Comparison of ENCODE assay signal across 1 cellular context in the genomic region with DNA sequence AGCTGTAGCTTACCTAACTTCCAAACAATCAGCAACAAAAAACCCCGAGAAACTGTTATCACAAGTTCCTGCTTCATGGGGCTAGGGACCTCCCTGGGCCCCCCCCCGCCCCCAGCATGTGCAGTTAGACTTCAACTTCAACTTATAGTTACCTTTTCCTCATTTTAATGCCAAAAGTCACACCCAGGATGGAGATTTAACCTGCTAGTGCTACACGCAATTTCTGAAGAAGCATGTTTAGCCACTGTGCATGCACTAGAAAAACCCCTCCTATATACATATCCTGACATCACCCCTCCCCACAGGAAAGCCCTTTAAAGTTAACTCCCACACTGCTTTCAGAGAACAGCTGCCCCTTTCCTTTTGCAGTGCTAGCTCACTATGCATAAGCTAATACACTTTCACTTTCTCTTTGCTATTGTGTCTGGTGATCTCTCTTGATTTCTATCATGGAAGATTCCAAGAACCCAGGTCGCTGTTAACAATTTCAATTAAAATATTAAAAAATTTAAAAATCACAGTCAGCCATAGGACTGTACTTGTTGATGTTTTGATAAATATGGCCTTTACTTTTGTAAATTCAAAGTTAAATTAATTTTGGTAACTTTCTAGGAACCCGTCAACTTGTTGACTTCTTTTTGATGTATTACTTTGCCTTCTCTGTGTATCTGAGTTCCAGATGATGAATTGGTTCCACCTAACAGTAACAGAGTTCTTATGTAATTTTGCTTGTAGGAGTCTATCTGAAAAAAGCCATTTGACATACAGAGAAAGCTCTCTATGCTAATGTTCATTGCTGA.
A peak's percentile ranks its signal among the peaks of the same experiment; 100 is the strongest.
TF ChIP-seq lines count a peak whose summit lies in the region.

No MANE protein-coding gene starts in this region.

TF ChIP-seq in K562, 482 proteins besides CTCF, POLR2A, EP300 and RAD21 (continued from another document and continues in another):
- TF ChIP-seq TRIM25 (IDR thresholded peaks at IDR 0.05; ENCODE audit: borderline replicate concordance) (no peak), TCF7L2 (IDR thresholded peaks at IDR 0.05; ENCODE audit: low read depth, low read length) (no peak), EHMT2 (IDR thresholded peaks at IDR 0.05) (no peak), EWSR1 (IDR thresholded peaks at IDR 0.05; ENCODE audit: borderline replicate concordance, low read depth, partially characterized antibody) (no peak), ATF7 (IDR thresholded peaks at IDR 0.05) (peak; percentile 51; the same call in 1 of the 2 replicates), ARID1B (IDR thresholded peaks at IDR 0.05) (0 out of 2 replicates have a peak, but pooled peaks have one; percentile 17), CREB3L1 (IDR thresholded peaks at IDR 0.05; ENCODE audit: borderline replicate concordance, low read depth) (no peak), ATF1 (CRISPR knock-in tag; IDR thresholded peaks at IDR 0.05) (no peak), ATF1 (tag; IDR thresholded peaks at IDR 0.05) (0 out of 2 replicates have a peak, but pooled peaks have one; percentile 17), ETV1 (tag; conservative IDR thresholded peaks at IDR 0.05; ENCODE audit: low read depth) (no peak), BHLHE40 (IDR thresholded peaks at IDR 0.05; ENCODE audit: low read length) (no peak), ZNF12 (CRISPR knock-in tag; IDR thresholded peaks at IDR 0.05) (no peak), ZNF57 (CRISPR knock-in tag; IDR thresholded peaks at IDR 0.05) (no peak), TCFL5 (CRISPR knock-in tag; conservative IDR thresholded peaks at IDR 0.05) (no peak), HDAC1 (IDR thresholded peaks at IDR 0.05) (peak in 1 of 2 experiments; percentile 85; a peak in 2 of 4 replicates), CREB1 (IDR thresholded peaks at IDR 0.05) (no peak), CREB1 (CRISPR knock-in tag; IDR thresholded peaks at IDR 0.05) (no peak), SRF (CRISPR knock-in tag; IDR thresholded peaks at IDR 0.05) (no peak), TAF9B (IDR thresholded peaks at IDR 0.05; ENCODE audit: partially characterized antibody) (peak; percentile 96), NKRF (IDR thresholded peaks at IDR 0.05; ENCODE audit: borderline replicate concordance) (peak; percentile 80; the same call in 1 of the 2 replicates), L3MBTL2 (IDR thresholded peaks at IDR 0.05) (peak; percentile 23; the same call in 1 of the 2 replicates), RBM34 (IDR thresholded peaks at IDR 0.05; ENCODE audit: borderline replicate concordance, insufficient read depth, low read length) (no peak), NONO (IDR thresholded peaks at IDR 0.05; ENCODE audit: low read depth in 2 of 2, low read length in 1 of 2) (0 out of 4 replicates have a peak, but pooled peaks of 1 of the 2 experiments have one; percentile 13), ZNF217 (CRISPR knock-in tag; IDR thresholded peaks at IDR 0.05) (no peak), LEF1 (IDR thresholded peaks at IDR 0.05) (no peak), MEIS2 (IDR thresholded peaks at IDR 0.05; ENCODE audit: partially characterized antibody) (peak; percentile 70), HNRNPL (IDR thresholded peaks at IDR 0.05; ENCODE audit: low read depth, low read length) (no peak), DNMT1 (IDR thresholded peaks at IDR 0.05) (no peak), TBL1XR1 (IDR thresholded peaks at IDR 0.05; ENCODE audit: low read length in 2 of 2) (0 out of 4 replicates have a peak, but pooled peaks of 1 of the 2 experiments have one; percentile 44), MTA1 (IDR thresholded peaks at IDR 0.05; ENCODE audit: borderline replicate concordance) (no peak), NCOR1 (IDR thresholded peaks at IDR 0.05) (peak; percentile 10; the same call in 1 of the 2 replicates), KLF16 (IDR thresholded peaks at IDR 0.05) (peak; percentile 35; the same call in 1 of the 2 replicates), BCL6 (CRISPR knock-in tag; IDR thresholded peaks at IDR 0.05) (no peak), ZSCAN29 (IDR thresholded peaks at IDR 0.05) (no peak)
- TF ChIP-seq, protein P1, sequence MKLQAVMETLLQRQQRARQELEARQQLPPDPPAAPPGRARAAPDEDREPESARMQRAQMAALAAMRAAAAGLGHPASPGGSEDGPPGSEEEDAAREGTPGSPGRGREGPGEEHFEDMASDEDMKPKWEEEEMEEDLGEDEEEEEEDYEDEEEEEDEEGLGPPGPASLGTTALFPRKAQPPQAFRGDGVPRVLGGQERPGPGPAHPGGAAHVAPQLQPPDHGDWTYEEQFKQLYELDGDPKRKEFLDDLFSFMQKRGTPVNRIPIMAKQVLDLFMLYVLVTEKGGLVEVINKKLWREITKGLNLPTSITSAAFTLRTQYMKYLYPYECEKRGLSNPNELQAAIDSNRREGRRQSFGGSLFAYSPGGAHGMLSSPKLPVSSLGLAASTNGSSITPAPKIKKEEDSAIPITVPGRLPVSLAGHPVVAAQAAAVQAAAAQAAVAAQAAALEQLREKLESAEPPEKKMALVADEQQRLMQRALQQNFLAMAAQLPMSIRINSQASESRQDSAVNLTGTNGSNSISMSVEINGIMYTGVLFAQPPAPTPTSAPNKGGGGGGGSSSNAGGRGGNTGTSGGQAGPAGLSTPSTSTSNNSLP (IDR thresholded peaks at IDR 0.05; ENCODE audit: borderline replicate concordance, low read depth, low read length), result no peak
- TF ChIP-seq, protein P2, sequence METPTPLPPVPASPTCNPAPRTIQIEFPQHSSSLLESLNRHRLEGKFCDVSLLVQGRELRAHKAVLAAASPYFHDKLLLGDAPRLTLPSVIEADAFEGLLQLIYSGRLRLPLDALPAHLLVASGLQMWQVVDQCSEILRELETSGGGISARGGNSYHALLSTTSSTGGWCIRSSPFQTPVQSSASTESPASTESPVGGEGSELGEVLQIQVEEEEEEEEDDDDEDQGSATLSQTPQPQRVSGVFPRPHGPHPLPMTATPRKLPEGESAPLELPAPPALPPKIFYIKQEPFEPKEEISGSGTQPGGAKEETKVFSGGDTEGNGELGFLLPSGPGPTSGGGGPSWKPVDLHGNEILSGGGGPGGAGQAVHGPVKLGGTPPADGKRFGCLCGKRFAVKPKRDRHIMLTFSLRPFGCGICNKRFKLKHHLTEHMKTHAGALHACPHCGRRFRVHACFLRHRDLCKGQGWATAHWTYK (CRISPR knock-in tag; IDR thresholded peaks at IDR 0.05), result no peak
- TF ChIP-seq, protein P3, sequence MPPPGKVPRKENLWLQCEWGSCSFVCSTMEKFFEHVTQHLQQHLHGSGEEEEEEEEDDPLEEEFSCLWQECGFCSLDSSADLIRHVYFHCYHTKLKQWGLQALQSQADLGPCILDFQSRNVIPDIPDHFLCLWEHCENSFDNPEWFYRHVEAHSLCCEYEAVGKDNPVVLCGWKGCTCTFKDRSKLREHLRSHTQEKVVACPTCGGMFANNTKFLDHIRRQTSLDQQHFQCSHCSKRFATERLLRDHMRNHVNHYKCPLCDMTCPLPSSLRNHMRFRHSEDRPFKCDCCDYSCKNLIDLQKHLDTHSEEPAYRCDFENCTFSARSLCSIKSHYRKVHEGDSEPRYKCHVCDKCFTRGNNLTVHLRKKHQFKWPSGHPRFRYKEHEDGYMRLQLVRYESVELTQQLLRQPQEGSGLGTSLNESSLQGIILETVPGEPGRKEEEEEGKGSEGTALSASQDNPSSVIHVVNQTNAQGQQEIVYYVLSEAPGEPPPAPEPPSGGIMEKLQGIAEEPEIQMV (tag; conservative IDR thresholded peaks at IDR 0.05; ENCODE audit: low read depth), result no peak
- TF ChIP-seq, protein P4, sequence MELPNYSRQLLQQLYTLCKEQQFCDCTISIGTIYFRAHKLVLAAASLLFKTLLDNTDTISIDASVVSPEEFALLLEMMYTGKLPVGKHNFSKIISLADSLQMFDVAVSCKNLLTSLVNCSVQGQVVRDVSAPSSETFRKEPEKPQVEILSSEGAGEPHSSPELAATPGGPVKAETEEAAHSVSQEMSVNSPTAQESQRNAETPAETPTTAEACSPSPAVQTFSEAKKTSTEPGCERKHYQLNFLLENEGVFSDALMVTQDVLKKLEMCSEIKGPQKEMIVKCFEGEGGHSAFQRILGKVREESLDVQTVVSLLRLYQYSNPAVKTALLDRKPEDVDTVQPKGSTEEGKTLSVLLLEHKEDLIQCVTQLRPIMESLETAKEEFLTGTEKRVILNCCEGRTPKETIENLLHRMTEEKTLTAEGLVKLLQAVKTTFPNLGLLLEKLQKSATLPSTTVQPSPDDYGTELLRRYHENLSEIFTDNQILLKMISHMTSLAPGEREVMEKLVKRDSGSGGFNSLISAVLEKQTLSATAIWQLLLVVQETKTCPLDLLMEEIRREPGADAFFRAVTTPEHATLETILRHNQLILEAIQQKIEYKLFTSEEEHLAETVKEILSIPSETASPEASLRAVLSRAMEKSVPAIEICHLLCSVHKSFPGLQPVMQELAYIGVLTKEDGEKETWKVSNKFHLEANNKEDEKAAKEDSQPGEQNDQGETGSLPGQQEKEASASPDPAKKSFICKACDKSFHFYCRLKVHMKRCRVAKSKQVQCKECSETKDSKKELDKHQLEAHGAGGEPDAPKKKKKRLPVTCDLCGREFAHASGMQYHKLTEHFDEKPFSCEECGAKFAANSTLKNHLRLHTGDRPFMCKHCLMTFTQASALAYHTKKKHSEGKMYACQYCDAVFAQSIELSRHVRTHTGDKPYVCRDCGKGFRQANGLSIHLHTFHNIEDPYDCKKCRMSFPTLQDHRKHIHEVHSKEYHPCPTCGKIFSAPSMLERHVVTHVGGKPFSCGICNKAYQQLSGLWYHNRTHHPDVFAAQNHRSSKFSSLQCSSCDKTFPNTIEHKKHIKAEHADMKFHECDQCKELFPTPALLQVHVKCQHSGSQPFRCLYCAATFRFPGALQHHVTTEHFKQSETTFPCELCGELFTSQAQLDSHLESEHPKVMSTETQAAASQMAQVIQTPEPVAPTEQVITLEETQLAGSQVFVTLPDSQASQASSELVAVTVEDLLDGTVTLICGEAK (IDR thresholded peaks at IDR 0.05), result peak; percentile 49; the same call in 1 of the 2 replicates
- TF ChIP-seq, protein P4 (CRISPR knock-in tag; IDR thresholded peaks at IDR 0.05), result no peak
